In genomic region chr15:90553248-90553745, GRCh38 we compare ENCODE assay signal across 9 cellular contexts. TPM values are rescaled to one million over a fixed set of nuclear protein-coding genes. Genes with fewer than 3 reads are reported as not detected.
DNase-seq lines count a peak whose midpoint lies in the region; TF ChIP-seq lines count a peak whose summit lies in the region.
"Had no signal": no experiment of that assay in that cellular context is flagged by ENCODE, and none has a peak within 500 bp of the region (broad histone marks: within the 10 kb centered on the region; RNA-seq: fewer than 3 reads in every experiment).

No MANE protein-coding gene starts in this region.

- H3K14ac ChIP-seq in mesenchymal stem cell (ENCODE audit: low read length in 2 of 2): no peak overlapping the region

- H3F3A ChIP-seq in PC-9 (ENCODE audit: insufficient read depth, low read depth): no peaks in the 10 kb centered on the region

- no peaks in the 10 kb centered on the region for H4K20me1 ChIP-seq in PC-9 (ENCODE audit: insufficient read depth)

- TF ChIP-seq CTCF in choroid plexus epithelial cell (conservative IDR thresholded peaks at IDR 0.05; ENCODE audit: low read depth, low read length): no peak
- no peak for TF ChIP-seq CTCF in transverse colon (IDR thresholded peaks at IDR 0.05)
- TF ChIP-seq CTCF in PC-9 (conservative IDR thresholded peaks at IDR 0.05): no peak

- H3K79me2 ChIP-seq in PC-9 (ENCODE audit: low read depth): no peaks in the 10 kb centered on the region

- no peaks in the 10 kb centered on the region for H3K27me3 ChIP-seq in mesenchymal stem cell (ENCODE audit: control insufficient read depth in 1 of 2, insufficient read depth in 1 of 2, low read length in 2 of 2)
- no peaks in the 10 kb centered on the region for H3K27me3 ChIP-seq in transverse colon
- H3K27me3 ChIP-seq in PC-9 (ENCODE audit: insufficient read depth, low read depth): no peaks in the 10 kb centered on the region

- H2BK12ac ChIP-seq in mesenchymal stem cell (ENCODE audit: low read length in 2 of 2): no peak overlapping the region

- H3K4me3 ChIP-seq in choroid plexus epithelial cell (ENCODE audit: low read depth, low read length): no peak overlapping the region
- peak overlapping the region in 1 of 2 experiments; percentile 17 for H3K4me3 ChIP-seq in mesenchymal stem cell (ENCODE audit: insufficient read depth in 1 of 2, low read depth in 1 of 2, low read length in 2 of 2)
- H3K4me3 ChIP-seq in transverse colon: no peak overlapping the region
- no peak overlapping the region for H3K4me3 ChIP-seq in PC-9

- no peak overlapping the region for H4K91ac ChIP-seq in mesenchymal stem cell (ENCODE audit: low read length)

- intact Hi-C loops in transverse colon (cut with DNase I; ENCODE audit: low total_unique reads): no loop called here
- intact Hi-C loops in PC-9 (cut with micrococcal nuclease; ENCODE audit: unreplicated experiment): no loop called here

- H3K4me2 ChIP-seq in mesenchymal stem cell (ENCODE audit: low read length, poor library complexity, severe bottlenecking): no peak overlapping the region
- no peak overlapping the region for H3K4me2 ChIP-seq in PC-9

- no peak overlapping the region for H2BK5ac ChIP-seq in mesenchymal stem cell (ENCODE audit: low read depth, low read length, poor library complexity, severe bottlenecking)

- no TSS peak for BruUV-seq in PC-9 (replicated peaks; lab: Mats Ljungman, UMichigan)

- peaks cover 22% of the 10 kb centered on the region for H3K79me1 ChIP-seq in mesenchymal stem cell (replicated peaks; ENCODE audit: low read length, poor library complexity, severe bottlenecking)

- 77% methylated on average over 5 of the region's 7 CpGs for WGBS in mesenchymal stem cell
- WGBS in transverse colon (ENCODE audit: low coverage in 1 of 2), 2 donors: 66 to 68% methylated on average over 6 to 7 of the region's 7 CpGs

- H3K9me3 ChIP-seq in mesenchymal stem cell (ENCODE audit: control insufficient read depth, low read length): no peaks in the 10 kb centered on the region
- no peaks in the 10 kb centered on the region for H3K9me3 ChIP-seq in transverse colon
- no peaks in the 10 kb centered on the region for H3K9me3 ChIP-seq in PC-9 (ENCODE audit: insufficient read depth, low read depth)

- DNase-seq in HS-27A (ENCODE audit: low read depth) (peak; percentile 57), choroid plexus epithelial cell (ENCODE audit: low read depth) (peak; percentile 78), mesenchymal stem cell (peak; percentile 38), transverse colon (no peak), PC-9 (no peak), NCI-H1930 (lab: John Stamatoyannopoulos, UW) (no peak)
- DNase-seq in stimulated activated CD4-positive, alpha-beta T cell treated with anti-CD3 and anti-CD28 coated beads, Interleukin-1b, Interleukin-23, amount 100 ng/mL, for 48 hours: no peak
- DNase-seq: GOT3, NCI-H524 had no signal

- no peak overlapping the region for H2BK15ac ChIP-seq in mesenchymal stem cell (ENCODE audit: low read depth, poor library complexity, severe bottlenecking)

- POLR2A ChIA-PET in PC-9 (lab: Charles Lee; ENCODE audit: unreplicated experiment): no interaction called here

- in situ Hi-C loops in transverse colon (cut with MboI; ENCODE audit: low pct_ligation_motif_present in 1 of 4, low pct_unique_long_range_greater_than_20kb in 1 of 4, low sequenced_read_pairs in 3 of 4): no loop called here

- H3K27ac ChIP-seq in mesenchymal stem cell (ENCODE audit: low read length, poor library complexity, severe bottlenecking) (peak overlapping the region; percentile 37), transverse colon (peak overlapping the region; percentile 40 to 69 (median 64)), PC-9 (no peak overlapping the region)

- H3K4me1 ChIP-seq in mesenchymal stem cell (ENCODE audit: control insufficient read depth, insufficient read depth, low read depth, low read length) (peaks cover 2% of the 10 kb centered on the region), transverse colon (peaks cover 20 to 46% (median 36%) of the 10 kb centered on the region in 4 donors), PC-9 (replicated peaks; ENCODE audit: insufficient read depth) (no peaks in the 10 kb centered on the region)

- no peak overlapping the region for H4K8ac ChIP-seq in mesenchymal stem cell (ENCODE audit: low read length)

- no peak overlapping the region for H3K18ac ChIP-seq in mesenchymal stem cell (ENCODE audit: low read depth in 1 of 2, low read length in 2 of 2)

- no peak overlapping the region for H2AK5ac ChIP-seq in mesenchymal stem cell (ENCODE audit: low read length, severe bottlenecking)

- no peaks in the 10 kb centered on the region for H3K9me2 ChIP-seq in PC-9 (ENCODE audit: insufficient read depth)

- no peak for TF ChIP-seq POLR2A in transverse colon (IDR thresholded peaks at IDR 0.05)

- H3K23ac ChIP-seq in mesenchymal stem cell (ENCODE audit: low read length in 2 of 2): no peak overlapping the region

- peaks cover 0 to 11% of the 10 kb centered on the region in 2 experiments for H3K36me3 ChIP-seq in mesenchymal stem cell (ENCODE audit: control insufficient read depth in 1 of 2, insufficient read depth in 2 of 2, low read depth in 1 of 2, low read length in 2 of 2)
- H3K36me3 ChIP-seq in transverse colon: no peaks in the 10 kb centered on the region
- 0 out of 2 replicates have a peak, but pooled peaks cover 3% of the 10 kb centered on the region for H3K36me3 ChIP-seq in PC-9 (ENCODE audit: low read depth)

- no peak overlapping the region for H3K4ac ChIP-seq in mesenchymal stem cell (ENCODE audit: low read depth in 1 of 2, low read length in 2 of 2)

- peak overlapping the region; percentile 67 for H3K9ac ChIP-seq in mesenchymal stem cell (ENCODE audit: low read length)

- CTCF ChIA-PET in PC-9 (lab: Charles Lee): no interaction called here

- H2AFZ ChIP-seq in mesenchymal stem cell (ENCODE audit: low read depth, low read length) (no peak overlapping the region), PC-9 (no peak overlapping the region)

- no peak overlapping the region for H2BK120ac ChIP-seq in mesenchymal stem cell (ENCODE audit: low read depth, low read length)

- TF ChIP-seq EP300 in transverse colon (IDR thresholded peaks at IDR 0.05; ENCODE audit: low read depth): no peak

RNA-seq across cellular contexts. Expression of gene CRTC3, which starts 23.6 kb away (rescaled TPM):
- polyA plus RNA-seq in mesenchymal stem cell (2013, experiment 1 of 2): 15.5 TPM
- 15.0 TPM for polyA plus RNA-seq in mesenchymal stem cell (2013, experiment 2 of 2)
- total RNA-seq in transverse colon (10 to 100 TPM; 23.0 to 35.9 (median 24.1) TPM), PC-9 (2021) (18.6 and 22.4 TPM in 2 replicates)

Comparison
In these comparisons a context has a peak if more than half of its experiments do, and no peak if none do; other contexts are left out.
1. DNase-seq: peak in HS-27A (single experiment), choroid plexus epithelial cell (single experiment) and mesenchymal stem cell (single experiment); none in transverse colon (single experiment), PC-9 (0 of 2), stimulated activated CD4-positive, alpha-beta T cell treated with anti-CD3 and anti-CD28 coated beads, Interleukin-1b, Interleukin-23, amount 100 ng/mL, for 48 hours (single experiment) and NCI-H1930 (0 of 2).